Comparison of ENCODE assay signal across 28 cellular contexts in the genomic region with DNA sequence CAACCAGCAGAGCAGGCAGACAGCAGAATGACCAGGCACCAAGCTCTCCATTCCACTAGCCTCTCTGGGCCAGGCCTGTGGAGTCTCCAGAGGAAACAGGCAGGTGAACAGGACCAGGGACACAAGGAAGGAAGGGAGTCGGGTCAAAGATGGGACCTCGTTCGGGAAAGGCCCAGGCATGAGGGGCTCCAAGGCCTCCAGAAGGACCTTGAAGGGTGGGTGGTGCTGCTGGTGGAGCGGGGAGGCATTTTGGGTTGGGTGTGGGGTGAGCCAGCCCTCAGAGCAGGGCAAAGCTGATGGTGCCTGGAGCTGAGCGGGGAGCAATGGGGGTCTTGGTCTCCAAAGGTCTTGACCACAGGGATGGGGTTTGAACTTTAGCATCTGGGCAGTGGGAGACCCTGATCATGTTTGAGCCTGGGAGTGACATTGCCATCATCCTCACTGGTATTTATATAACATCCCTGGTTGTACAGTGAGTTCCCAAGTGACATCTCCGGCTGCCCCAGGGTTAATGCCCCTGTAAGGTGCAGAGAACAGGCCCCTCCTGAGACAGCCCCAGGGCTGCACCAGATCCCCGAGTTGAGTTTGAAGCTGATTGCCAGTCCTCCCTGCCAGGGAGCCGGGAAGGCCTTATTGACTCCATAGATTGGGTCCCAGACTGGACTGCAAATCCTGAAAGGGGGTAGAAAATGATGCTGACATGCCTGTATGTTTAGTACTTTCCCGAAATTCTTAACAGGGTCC. TPM values are rescaled to one million over a fixed set of nuclear protein-coding genes. Genes with fewer than 3 reads are reported as not detected.
DNase-seq lines count a peak whose midpoint lies in the region; ATAC-seq, FAIRE-seq and TF ChIP-seq lines count a peak whose summit lies in the region.
"Had no signal": no experiment of that assay in that cellular context is flagged by ENCODE, and none has a peak within 500 bp of the region (broad histone marks: within the 10 kb centered on the region; RNA-seq: fewer than 3 reads in every experiment).

No MANE protein-coding gene starts in this region.

- no peak for TF ChIP-seq EP300 in sigmoid colon (IDR thresholded peaks at IDR 0.05)

- H3K4me2 ChIP-seq in BLaER1 treated with 17β-estradiol and CSF1 and Interleukin-3, amounts not matched to agents 10 nM and 100 nM, result peak overlapping the region in 10 of 11 experiments; percentile 66 to 94 (median 85); a peak in 19 of 22 replicates

- H3K9ac ChIP-seq in BLaER1 treated with 17β-estradiol and CSF1 and Interleukin-3, amounts not matched to agents 10 nM and 100 nM, result peak overlapping the region in 4 of 11 experiments; percentile 4 to 74 (median 40); a peak in 4 of 22 replicates
- no peak overlapping the region for H3K9ac ChIP-seq in kidney (ENCODE audit: low read length in 2 of 2)

- TF ChIP-seq CTCF in kidney (IDR thresholded peaks at IDR 0.05; ENCODE audit: borderline replicate concordance, extremely low read depth, insufficient read depth) (no peak), sigmoid colon (IDR thresholded peaks at IDR 0.05) (no peak)

- H3K27me3 ChIP-seq in BLaER1 treated with 17β-estradiol and CSF1 and Interleukin-3, amounts not matched to agents 10 nM and 100 nM, result peaks cover 0 to 12% (median 0%) of the 10 kb centered on the region in 11 experiments; a peak in 2 of 22 replicates
- H3K27me3 ChIP-seq in H7 (ENCODE audit: control insufficient read depth, insufficient read depth, low read length) (no peaks in the 10 kb centered on the region), sigmoid colon (no peaks in the 10 kb centered on the region), HAP-1 (ENCODE audit: low read depth) (peaks cover 10% of the 10 kb centered on the region)
- H3K27me3 ChIP-seq: esophagus muscularis mucosa had no signal

- H3K4me1 ChIP-seq in BLaER1 treated with 17β-estradiol and CSF1 and Interleukin-3, amounts not matched to agents 10 nM and 100 nM, result peaks cover 45 to 89% (median 88%) of the 10 kb centered on the region in 10 experiments
- H3K4me1 ChIP-seq in kidney (ENCODE audit: control insufficient read depth in 1 of 2, insufficient read depth in 1 of 2, low read depth in 1 of 2, low read length in 2 of 2) (no peaks in the 10 kb centered on the region), sigmoid colon (peaks cover 0 to 22% (median 6%) of the 10 kb centered on the region in 4 donors), HAP-1 (no peaks in the 10 kb centered on the region)
- H3K4me1 ChIP-seq: breast epithelium, foreskin keratinocyte had no signal

- WGBS in sigmoid colon, 2 donors, result 77 to 85% methylated on average over 9 of the region's 9 CpGs

- DNase-seq in H7, result peak; percentile 34
- peak; percentile 26 for DNase-seq in kidney
- DNase-seq in sigmoid colon, result peak; percentile 44
- no peak for DNase-seq in HAP-1 (ENCODE audit: low spot score in 2 of 2)
- no peak for DNase-seq in KBM-7
- DNase-seq in NCI-H345 treated with DMSO at 0.1 percent for 48 hours (lab: John Stamatoyannopoulos, UW; ENCODE audit: unreplicated experiment), result no peak
- DNase-seq: activated CD4-positive, alpha-beta T cell treated with anti-CD3 and anti-CD28 coated beads for 36 hours; activated CD8-positive, alpha-beta memory T cell treated with anti-CD3 and anti-CD28 coated beads for 24 hours; activated naive CD4-positive, alpha-beta T cell treated with Interleukin-2 at 50 U/mL for 16 hours; activated T-cell treated with anti-CD3 and anti-CD28 coated beads, Interleukin-2, amount 50 U/mL, for 4 hours; cortex of kidney; foreskin keratinocyte; NCI-H1436; NCI-H345; small intestine; stimulated activated CD4-positive, alpha-beta T cell treated with anti-CD3 and anti-CD28 coated beads, Interleukin-1b, Interleukin-23, amount 100 ng/mL, for 48 hours; T-helper 2 cell had no signal

- H4K20me1 ChIP-seq in BLaER1 treated with 17β-estradiol and CSF1 and Interleukin-3, amounts not matched to agents 10 nM and 100 nM, result no peaks in the 10 kb centered on the region

- H3K36me3 ChIP-seq in BLaER1 treated with 17β-estradiol and CSF1 and Interleukin-3, amounts not matched to agents 10 nM and 100 nM, result peaks cover 0 to 6% (median 0%) of the 10 kb centered on the region in 11 experiments; a peak in 1 of 22 replicates
- H3K36me3 ChIP-seq in H7 (replicated peaks; ENCODE audit: control insufficient read depth, insufficient read depth, low read length), result no peaks in the 10 kb centered on the region
- H3K36me3 ChIP-seq in kidney (ENCODE audit: control insufficient read depth in 1 of 2, insufficient read depth in 2 of 2, low read length in 2 of 2), result no peaks in the 10 kb centered on the region
- no peaks in the 10 kb centered on the region for H3K36me3 ChIP-seq in sigmoid colon
- H3K36me3 ChIP-seq in HAP-1 (replicated peaks), result no peaks in the 10 kb centered on the region
- H3K36me3 ChIP-seq: breast epithelium, esophagus muscularis mucosa, heart right ventricle had no signal

- H3K27ac ChIP-seq in BLaER1 treated with 17β-estradiol and CSF1 and Interleukin-3, amounts not matched to agents 10 nM and 100 nM, result peak overlapping the region in 5 of 11 experiments; percentile 42 to 81 (median 78); a peak in 8 of 22 replicates
- H3K27ac ChIP-seq in kidney (ENCODE audit: low read depth in 2 of 2, low read length in 2 of 2), result no peak overlapping the region
- H3K27ac ChIP-seq in sigmoid colon, result no peak overlapping the region
- H3K27ac ChIP-seq: breast epithelium, C4-2B, esophagus muscularis mucosa, foreskin keratinocyte, HL-60, SK-N-MC had no signal

- intact Hi-C loops in kidney (cut with DNase I), result no loop called here
- intact Hi-C loops in sigmoid colon (cut with DNase I), result no loop called here

- TF ChIP-seq POLR2A in sigmoid colon (IDR thresholded peaks at IDR 0.05), result no peak

- FAIRE-seq in kidney (lab: Jason Lieb, UNC), result no peak
- FAIRE-seq: GM18507, small intestine had no signal

- in situ Hi-C loops in HAP-1 (cut with MboI; ENCODE audit: low sequenced_read_pairs), result no loop called here
- in situ Hi-C loops in KBM-7 (cut with MboI; ENCODE audit: low pct_unique_long_range_greater_than_20kb, low sequenced_read_pairs), result no loop called here

- peaks cover 8 to 19% (median 14%) of the 10 kb centered on the region in 11 experiments for H3K9me3 ChIP-seq in BLaER1 treated with 17β-estradiol and CSF1 and Interleukin-3, amounts not matched to agents 10 nM and 100 nM (replicated peaks in 1 of 11)
- no peaks in the 10 kb centered on the region for H3K9me3 ChIP-seq in kidney (ENCODE audit: control insufficient read depth in 1 of 2, low read length in 2 of 2)
- no peaks in the 10 kb centered on the region for H3K9me3 ChIP-seq in sigmoid colon
- no peaks in the 10 kb centered on the region for H3K9me3 ChIP-seq in HAP-1
- H3K9me3 ChIP-seq: breast epithelium, esophagus muscularis mucosa had no signal

- no peak for ATAC-seq in GM19035 (IDR thresholded peaks at IDR 0.05; ENCODE audit: unreplicated experiment)
- ATAC-seq: activated CD4-positive, alpha-beta T cell treated with anti-CD3 and anti-CD28 coated beads for 36 hours; activated T-cell treated with anti-CD3 and anti-CD28 coated beads, Interleukin-2, amount 50 U/mL, for 4 hours; left colon had no signal

- H3K4me3 ChIP-seq in BLaER1 treated with 17β-estradiol and CSF1 and Interleukin-3, amounts not matched to agents 10 nM and 100 nM, result peak overlapping the region in 1 of 10 experiments; percentile 3; a peak in 1 of 20 replicates
- H3K4me3 ChIP-seq in H7 (ENCODE audit: insufficient read depth, low read depth, low read length), result no peak overlapping the region
- no peak overlapping the region for H3K4me3 ChIP-seq in kidney (ENCODE audit: low read length in 2 of 2)
- H3K4me3 ChIP-seq in sigmoid colon, result no peak overlapping the region
- no peak overlapping the region for H3K4me3 ChIP-seq in HAP-1
- H3K4me3 ChIP-seq: breast epithelium, esophagus muscularis mucosa, heart right ventricle, SK-N-MC had no signal

RNA-seq across cellular contexts. Expression of gene PSAPL1, which starts 52.7 kb away (rescaled TPM):
- 0.14 and 0.22 TPM in 2 replicates for total RNA-seq in H7 (2014; rRNA removed; shearing (Covaris generic))
- total RNA-seq in kidney (not detected), sigmoid colon (not detected)
- polyA plus RNA-seq in kidney (ENCODE audit: insufficient read depth, low read depth, low replicate concordance) (not detected), sigmoid colon (under 1 TPM in 1 of 3 donors, not detected in 2; 0.01 TPM)
- total RNA-seq: activated CD4-positive, alpha-beta T cell treated with anti-CD3 and anti-CD28 coated beads for 36 hours; activated T-cell treated with anti-CD3 and anti-CD28 coated beads, Interleukin-2, amount 50 U/mL, for 4 hours; esophagus muscularis mucosa; foreskin keratinocyte; left colon had no signal
- polyA plus RNA-seq: heart right ventricle, small intestine, urinary bladder had no signal

Comparison
In these comparisons a context has a peak if more than half of its experiments do, and no peak if none do; other contexts are left out.
1. DNase-seq: peak in H7 (single experiment), kidney (single experiment) and sigmoid colon (single experiment); none in HAP-1 (0 of 2), KBM-7 (single experiment) and NCI-H345 treated with DMSO at 0.1 percent for 48 hours (single experiment).